Comparison of ENCODE assay signal across 1 cellular context in genomic region chr7:97872025-97872669, GRCh38.
A peak's percentile ranks its signal among the peaks of the same experiment; 100 is the strongest.
TF ChIP-seq lines count a peak whose summit lies in the region.

Gene ASNS, minus strand, starts transcription at chr7:97872408. Its CDS starts 3,252 bp downstream, at chr7:97869156.

TF ChIP-seq in HepG2, 621 proteins besides CTCF, POLR2A, EP300 and RAD21 (continued from another document):
- TF ChIP-seq CBX5 (CRISPR knock-in tag; IDR thresholded peaks at IDR 0.05; ENCODE audit: borderline replicate concordance) (peak; percentile 94), PHF5A (CRISPR knock-in tag; IDR thresholded peaks at IDR 0.05; ENCODE audit: low read depth, unreplicated experiment) (peak; percentile 33), SMAD3 (CRISPR knock-in tag; IDR thresholded peaks at IDR 0.05) (no peak), CEBPB (IDR thresholded peaks at IDR 0.05; ENCODE audit: borderline replicate concordance, low read depth, low read length) (peak; percentile 89), RFX5 (IDR thresholded peaks at IDR 0.05; ENCODE audit: low read depth, low read length) (no peak), SPEN (CRISPR knock-in tag; IDR thresholded peaks at IDR 0.05; ENCODE audit: low read depth) (peak; percentile 81), AHR (CRISPR knock-in tag; IDR thresholded peaks at IDR 0.05) (peak; percentile 28; the same call in 1 of the 2 replicates), ZNF580 (CRISPR knock-in tag; IDR thresholded peaks at IDR 0.05; ENCODE audit: borderline replicate concordance, low read depth) (peak; percentile 91), HDAC2 (CRISPR knock-in tag; IDR thresholded peaks at IDR 0.05) (peak; percentile 83), CENPBD1 (CRISPR knock-in tag; IDR thresholded peaks at IDR 0.05; ENCODE audit: borderline replicate concordance, low read depth) (no peak; the same call in 1 of the 2 replicates), ZBTB34 (CRISPR knock-in tag; IDR thresholded peaks at IDR 0.05) (0 out of 2 replicates have a peak, but pooled peaks have one; percentile 46), CENPT (CRISPR knock-in tag; IDR thresholded peaks at IDR 0.05; ENCODE audit: low read depth) (peak; percentile 81; the same call in 1 of the 2 replicates), MYC (CRISPR knock-in tag; IDR thresholded peaks at IDR 0.05; ENCODE audit: borderline replicate concordance) (peak; percentile 89), BRF2 (CRISPR knock-in tag; IDR thresholded peaks at IDR 0.05) (0 out of 2 replicates have a peak, but pooled peaks have one; percentile 47), GABPB1 (CRISPR knock-in tag; IDR thresholded peaks at IDR 0.05) (peak; percentile 92), ZNF746 (CRISPR knock-in tag; IDR thresholded peaks at IDR 0.05) (peak; percentile 59; the same call in 1 of the 2 replicates), TFDP1 (CRISPR knock-in tag; IDR thresholded peaks at IDR 0.05; ENCODE audit: borderline replicate concordance) (peak; percentile 72), ZNF232 (CRISPR knock-in tag; IDR thresholded peaks at IDR 0.05; ENCODE audit: borderline replicate concordance) (no peak), ZNF513 (CRISPR knock-in tag; conservative IDR thresholded peaks at IDR 0.05) (no peak), ZNF274 (CRISPR knock-in tag; IDR thresholded peaks at IDR 0.05) (peak; percentile 18; the same call in 1 of the 2 replicates), ZNF790 (CRISPR knock-in tag; IDR thresholded peaks at IDR 0.05; ENCODE audit: borderline replicate concordance) (no peak)
